Comparison of ENCODE assay signal across 25 cellular contexts in the genomic region with DNA sequence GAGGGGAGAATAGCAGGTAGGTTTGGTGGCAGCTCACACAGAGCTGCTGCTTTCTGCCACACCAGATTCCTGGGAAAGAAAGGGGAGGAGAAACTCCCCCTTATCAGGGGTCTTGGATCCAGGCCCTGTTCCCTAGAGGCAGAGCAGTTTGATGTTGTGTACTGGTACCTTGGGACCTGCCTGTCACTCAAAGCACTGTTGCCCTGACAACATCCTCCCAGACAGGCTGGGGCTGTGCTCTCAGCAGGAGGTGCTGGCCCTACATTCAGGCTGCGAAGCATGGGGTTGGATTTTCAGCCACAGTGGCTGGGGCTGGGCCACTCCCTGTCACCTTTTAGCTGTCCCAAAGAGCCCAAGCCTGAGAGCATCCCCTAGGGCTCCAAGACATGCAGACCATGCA.
DNase-seq lines count a peak whose midpoint lies in the region; ATAC-seq lines count a peak whose summit lies in the region.
"Had no signal": no experiment of that assay in that cellular context is flagged by ENCODE, and none has a peak within 500 bp of the region (broad histone marks: within the 10 kb centered on the region; RNA-seq: fewer than 3 reads in every experiment).

No MANE protein-coding gene starts in this region.

- H3K27me3 Mint-ChIP-seq in stimulated activated memory B cell treated with anti-CD40 and anti-IgM and Interleukin-4, amounts not matched to agents 10 μg/mL and 1 μg/mL and 100 μg/mL, for 72 hours = peaks cover 55% of the 10 kb centered on the region

- DNase-seq in NCI-H82 (lab: John Stamatoyannopoulos, UW) (peak; percentile 53), NCI-H82 treated with DMSO at 0.1 percent for 48 hours (lab: John Stamatoyannopoulos, UW; ENCODE audit: unreplicated experiment) (no peak), NCI-H510A treated with DMSO at 0.1 percent for 48 hours (lab: John Stamatoyannopoulos, UW) (peak; percentile 100), ecto neural progenitor cell (ENCODE audit: low spot score) (peak; percentile 66), A172 (ENCODE audit: low spot score) (no peak)
- DNase-seq: activated CD4-positive, alpha-beta T cell treated with anti-CD3 and anti-CD28 coated beads, Interleukin-2, amount 50 U/mL, for 48 hours; activated naive CD4-positive, alpha-beta T cell treated with anti-CD3 and anti-CD28 coated beads for 36 hours; CD8-positive, alpha-beta memory T cell; effector CD8-positive, alpha-beta T cell; KG1; left cardiac atrium; MG63; NCI-H1436; NCI-H226; SHP77 treated with DMSO at 0.1 percent for 48 hours; stimulated activated CD4-positive, alpha-beta T cell treated with anti-CD3 and anti-CD28 coated beads, Interleukin-4, amount 100 ng/mL, for 24 hours; upper lobe of right lung had no signal

- H3K9me3 Mint-ChIP-seq in stimulated activated memory B cell treated with anti-CD40 and anti-IgM and Interleukin-4, amounts not matched to agents 10 μg/mL and 1 μg/mL and 100 μg/mL, for 72 hours = no peaks in the 10 kb centered on the region
- H3K9me3 Mint-ChIP-seq: activated naive CD4-positive, alpha-beta T cell treated with anti-CD3 and anti-CD28 coated beads for 36 hours; CD8-positive, alpha-beta memory T cell; memory B cell; stimulated activated effector memory CD8-positive, alpha-beta T cell treated with anti-CD3 and anti-CD28 coated beads, Interleukin-12 subunit alpha, Interleukin-12 subunit beta, amount 100 ng/mL, for 72 hours had no signal

- H3K27ac Mint-ChIP-seq in stimulated activated memory B cell treated with anti-CD40 and anti-IgM and Interleukin-4, amounts not matched to agents 10 μg/mL and 1 μg/mL and 100 μg/mL, for 72 hours = no peak overlapping the region
- H3K27ac Mint-ChIP-seq: activated naive CD4-positive, alpha-beta T cell treated with anti-CD3 and anti-CD28 coated beads for 36 hours; B cell; CD8-positive, alpha-beta memory T cell; memory B cell; progenitor cell of endocrine pancreas; stimulated activated effector memory CD8-positive, alpha-beta T cell treated with anti-CD3 and anti-CD28 coated beads, Interleukin-12 subunit alpha, Interleukin-12 subunit beta, amount 100 ng/mL, for 72 hours had no signal

- no peaks in the 10 kb centered on the region for H3K36me3 Mint-ChIP-seq in stimulated activated memory B cell treated with anti-CD40 and anti-IgM and Interleukin-4, amounts not matched to agents 10 μg/mL and 1 μg/mL and 100 μg/mL, for 72 hours
- H3K36me3 Mint-ChIP-seq: CD8-positive, alpha-beta memory T cell; memory B cell; stimulated activated effector memory CD8-positive, alpha-beta T cell treated with anti-CD3 and anti-CD28 coated beads, Interleukin-12 subunit alpha, Interleukin-12 subunit beta, amount 100 ng/mL, for 72 hours had no signal

- H3K4me1 Mint-ChIP-seq in stimulated activated memory B cell treated with anti-CD40 and anti-IgM and Interleukin-4, amounts not matched to agents 10 μg/mL and 1 μg/mL and 100 μg/mL, for 72 hours = no peaks in the 10 kb centered on the region
- H3K4me1 Mint-ChIP-seq: B cell; CD8-positive, alpha-beta memory T cell; memory B cell; stimulated activated effector memory CD8-positive, alpha-beta T cell treated with anti-CD3 and anti-CD28 coated beads, Interleukin-12 subunit alpha, Interleukin-12 subunit beta, amount 100 ng/mL, for 72 hours had no signal

- peak; percentile 31 for ATAC-seq in stimulated activated memory B cell treated with anti-CD40 and anti-IgM and Interleukin-4, amounts not matched to agents 10 μg/mL and 1 μg/mL and 100 μg/mL, for 72 hours
- ATAC-seq in GM21367 (IDR thresholded peaks at IDR 0.05; ENCODE audit: unreplicated experiment) (no peak), HG02852 (IDR thresholded peaks at IDR 0.05; ENCODE audit: unreplicated experiment) (no peak)
- ATAC-seq: left cardiac atrium; sciatic nerve; stimulated activated effector memory CD8-positive, alpha-beta T cell treated with anti-CD3 and anti-CD28 coated beads, Interleukin-12 subunit alpha, Interleukin-12 subunit beta, amount 100 ng/mL, for 72 hours; upper lobe of right lung had no signal

- no peak overlapping the region for H3K4me3 Mint-ChIP-seq in stimulated activated memory B cell treated with anti-CD40 and anti-IgM and Interleukin-4, amounts not matched to agents 10 μg/mL and 1 μg/mL and 100 μg/mL, for 72 hours
- H3K4me3 Mint-ChIP-seq: activated naive CD4-positive, alpha-beta T cell treated with anti-CD3 and anti-CD28 coated beads for 36 hours; B cell; CD8-positive, alpha-beta memory T cell; memory B cell; stimulated activated effector memory CD8-positive, alpha-beta T cell treated with anti-CD3 and anti-CD28 coated beads, Interleukin-12 subunit alpha, Interleukin-12 subunit beta, amount 100 ng/mL, for 72 hours had no signal

Comparison
In these comparisons a context has a peak if more than half of its experiments do, and no peak if none do; other contexts are left out.
1. DNase-seq: peak in NCI-H82 (single experiment), NCI-H510A treated with DMSO at 0.1 percent for 48 hours (single experiment) and ecto neural progenitor cell (single experiment); none in NCI-H82 treated with DMSO at 0.1 percent for 48 hours (single experiment) and A172 (single experiment).